In genomic region chr10:70829543-70829942, GRCh38 we compare ENCODE assay signal across 22 cellular contexts. TPM values are rescaled to one million over a fixed set of nuclear protein-coding genes. Genes with fewer than 3 reads are reported as not detected.
DNase-seq lines count a peak whose midpoint lies in the region; ATAC-seq and TF ChIP-seq lines count a peak whose summit lies in the region.
"Had no signal": no experiment of that assay in that cellular context is flagged by ENCODE, and none has a peak within 500 bp of the region (broad histone marks: within the 10 kb centered on the region; RNA-seq: fewer than 3 reads in every experiment).

No MANE protein-coding gene starts in this region.

- H3K27me3 Mint-ChIP-seq in stimulated activated memory B cell treated with anti-CD40 and anti-IgM and Interleukin-4, amounts not matched to agents 10 μg/mL and 1 μg/mL and 100 μg/mL, for 72 hours = no peaks in the 10 kb centered on the region
- H3K27me3 Mint-ChIP-seq: activated naive CD8-positive, alpha-beta T cell treated with anti-CD3 and anti-CD28 coated beads for 36 hours; brain had no signal

- peaks cover 60% of the 10 kb centered on the region for H3K4me1 Mint-ChIP-seq in stimulated activated memory B cell treated with anti-CD40 and anti-IgM and Interleukin-4, amounts not matched to agents 10 μg/mL and 1 μg/mL and 100 μg/mL, for 72 hours

- peaks cover 0 to 9% (median 4%) of the 10 kb centered on the region in 4 donors for H3K36me3 ChIP-seq in liver (ENCODE audit: control insufficient read depth in 4 of 4, insufficient read depth in 3 of 4, low read depth in 1 of 4, low read length in 3 of 4)
- H3K36me3 ChIP-seq: thyroid gland had no signal

- peaks cover 44% of the 10 kb centered on the region for H3K36me3 Mint-ChIP-seq in stimulated activated memory B cell treated with anti-CD40 and anti-IgM and Interleukin-4, amounts not matched to agents 10 μg/mL and 1 μg/mL and 100 μg/mL, for 72 hours

- H3K9me3 ChIP-seq in liver (ENCODE audit: control insufficient read depth in 4 of 4, low read length in 3 of 4) = no peaks in the 10 kb centered on the region
- H3K9me3 ChIP-seq: esophagus muscularis mucosa, MG63, thyroid gland had no signal

- H3K4me1 ChIP-seq in liver (ENCODE audit: control insufficient read depth in 4 of 4, insufficient read depth in 4 of 4, low read length in 3 of 4) = peaks cover 3 to 15% (median 10%) of the 10 kb centered on the region in 4 donors

- H3K27ac Mint-ChIP-seq in stimulated activated memory B cell treated with anti-CD40 and anti-IgM and Interleukin-4, amounts not matched to agents 10 μg/mL and 1 μg/mL and 100 μg/mL, for 72 hours = peak overlapping the region; percentile 64
- H3K27ac Mint-ChIP-seq: activated naive CD8-positive, alpha-beta T cell treated with anti-CD3 and anti-CD28 coated beads for 36 hours; CD8-positive, alpha-beta T cell had no signal

- no peaks in the 10 kb centered on the region for H3K27me3 ChIP-seq in liver (ENCODE audit: control insufficient read depth in 4 of 4, insufficient read depth in 4 of 4, low read length in 3 of 4)
- H3K27me3 ChIP-seq: esophagus muscularis mucosa, MG63, thyroid gland had no signal

- no peak overlapping the region for H3K4me3 ChIP-seq in fibroblast of villous mesenchyme (ENCODE audit: low read depth, low read length)
- no peak overlapping the region for H3K4me3 ChIP-seq in liver (ENCODE audit: low read depth in 1 of 3, low read length in 3 of 3)
- H3K4me3 ChIP-seq: esophagus muscularis mucosa, MG63, thyroid gland had no signal

- TF ChIP-seq CTCF in VCaP (conservative IDR thresholded peaks at IDR 0.05) = no peak
- no peak for TF ChIP-seq CTCF in fibroblast of villous mesenchyme (IDR thresholded peaks at IDR 0.05; ENCODE audit: insufficient read depth, low read depth, low read length)
- no peak for TF ChIP-seq CTCF in liver (IDR thresholded peaks at IDR 0.05; ENCODE audit: low read depth, low read length, missing input control)

- ATAC-seq in stimulated activated memory B cell treated with anti-CD40 and anti-IgM and Interleukin-4, amounts not matched to agents 10 μg/mL and 1 μg/mL and 100 μg/mL, for 72 hours = peak; percentile 70
- no peak for ATAC-seq in HG02981 (IDR thresholded peaks at IDR 0.05; ENCODE audit: unreplicated experiment)
- ATAC-seq: CD8-positive, alpha-beta T cell; SK-N-SH treated with all-trans-retinoic acid at 6 μM for 48 hours had no signal

- TF ChIP-seq RAD21 in liver (IDR thresholded peaks at IDR 0.05) = no peak

- DNase-seq in fibroblast of villous mesenchyme (ENCODE audit: low read depth) (peak; percentile 20), HuH-7.5 (ENCODE audit: low spot score) (no peak), DMS53 treated with DMSO at 0.1 percent for 48 hours (lab: John Stamatoyannopoulos, UW; ENCODE audit: unreplicated experiment) (no peak)
- DNase-seq: activated naive CD8-positive, alpha-beta T cell treated with anti-CD3 and anti-CD28 coated beads for 36 hours; CD8-positive, alpha-beta T cell; H9; MG63; NCI-H1436; NCI-H2171; NCI-H774; stimulated activated CD4-positive, alpha-beta T cell treated with anti-CD3 and anti-CD28 coated beads, Interleukin-15, amount 100 ng/mL, for 24 hours; T-helper 9 cell; thyroid gland had no signal

- peak overlapping the region; percentile 10 for H3K4me3 Mint-ChIP-seq in stimulated activated memory B cell treated with anti-CD40 and anti-IgM and Interleukin-4, amounts not matched to agents 10 μg/mL and 1 μg/mL and 100 μg/mL, for 72 hours
- H3K4me3 Mint-ChIP-seq: activated naive CD8-positive, alpha-beta T cell treated with anti-CD3 and anti-CD28 coated beads for 36 hours; CD8-positive, alpha-beta T cell; H9 had no signal

- peak overlapping the region; percentile 48 for H3K27ac ChIP-seq in VCaP
- no peak overlapping the region for H3K27ac ChIP-seq in liver (ENCODE audit: low read depth in 1 of 2, low read length in 2 of 2)
- H3K27ac ChIP-seq: esophagus muscularis mucosa, thyroid gland had no signal

- WGBS in liver = 39% methylated on average over 5 of the region's 5 CpGs

- H3K9me3 Mint-ChIP-seq in stimulated activated memory B cell treated with anti-CD40 and anti-IgM and Interleukin-4, amounts not matched to agents 10 μg/mL and 1 μg/mL and 100 μg/mL, for 72 hours = no peaks in the 10 kb centered on the region
- H3K9me3 Mint-ChIP-seq: activated naive CD8-positive, alpha-beta T cell treated with anti-CD3 and anti-CD28 coated beads for 36 hours; brain; CD8-positive, alpha-beta T cell; H9 had no signal

- H3K9ac ChIP-seq in liver (ENCODE audit: low read depth in 1 of 2, low read length in 2 of 2) = no peak overlapping the region

TF ChIP-seq in liver, 16 proteins besides CTCF, POLR2A, EP300 and RAD21:
- TF ChIP-seq, protein P1, sequence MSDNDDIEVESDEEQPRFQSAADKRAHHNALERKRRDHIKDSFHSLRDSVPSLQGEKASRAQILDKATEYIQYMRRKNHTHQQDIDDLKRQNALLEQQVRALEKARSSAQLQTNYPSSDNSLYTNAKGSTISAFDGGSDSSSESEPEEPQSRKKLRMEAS (IDR thresholded peaks at IDR 0.05) = no peak
- TF ChIP-seq YY1 (IDR thresholded peaks at IDR 0.05) (peak; percentile 17), JUND (IDR thresholded peaks at IDR 0.05) (no peak), GABPA (IDR thresholded peaks at IDR 0.05 in 1 of 2, conservative IDR thresholded peaks at IDR 0.05 in 1 of 2) (no peak), FOXA1 (IDR thresholded peaks at IDR 0.05) (no peak), SP1 (IDR thresholded peaks at IDR 0.05) (no peak), EGR1 (IDR thresholded peaks at IDR 0.05; ENCODE audit: low read depth in 2 of 2) (no peak), HNF4G (IDR thresholded peaks at IDR 0.05) (no peak), FOXA2 (IDR thresholded peaks at IDR 0.05) (no peak), NR2F2 (IDR thresholded peaks at IDR 0.05) (no peak), HNF4A (conservative IDR thresholded peaks at IDR 0.05) (peak; percentile 34 to 67), ATF3 (IDR thresholded peaks at IDR 0.05) (no peak), REST (IDR thresholded peaks at IDR 0.05) (no peak), TAF1 (conservative IDR thresholded peaks at IDR 0.05) (no peak), RXRA (IDR thresholded peaks at IDR 0.05) (peak; percentile 39 to 47)
- TF ChIP-seq, protein P2, sequence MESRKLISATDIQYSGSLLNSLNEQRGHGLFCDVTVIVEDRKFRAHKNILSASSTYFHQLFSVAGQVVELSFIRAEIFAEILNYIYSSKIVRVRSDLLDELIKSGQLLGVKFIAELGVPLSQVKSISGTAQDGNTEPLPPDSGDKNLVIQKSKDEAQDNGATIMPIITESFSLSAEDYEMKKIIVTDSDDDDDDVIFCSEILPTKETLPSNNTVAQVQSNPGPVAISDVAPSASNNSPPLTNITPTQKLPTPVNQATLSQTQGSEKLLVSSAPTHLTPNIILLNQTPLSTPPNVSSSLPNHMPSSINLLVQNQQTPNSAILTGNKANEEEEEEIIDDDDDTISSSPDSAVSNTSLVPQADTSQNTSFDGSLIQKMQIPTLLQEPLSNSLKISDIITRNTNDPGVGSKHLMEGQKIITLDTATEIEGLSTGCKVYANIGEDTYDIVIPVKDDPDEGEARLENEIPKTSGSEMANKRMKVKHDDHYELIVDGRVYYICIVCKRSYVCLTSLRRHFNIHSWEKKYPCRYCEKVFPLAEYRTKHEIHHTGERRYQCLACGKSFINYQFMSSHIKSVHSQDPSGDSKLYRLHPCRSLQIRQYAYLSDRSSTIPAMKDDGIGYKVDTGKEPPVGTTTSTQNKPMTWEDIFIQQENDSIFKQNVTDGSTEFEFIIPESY (IDR thresholded peaks at IDR 0.05) = no peak

RNA-seq across cellular contexts. Expression of gene SGPL1, which starts 13.8 kb away (rescaled TPM):
- total RNA-seq in fibroblast of villous mesenchyme (50.9 and 54.4 TPM in 2 replicates), liver (10 to 100 TPM; 20.5 to 37.1 TPM)
- polyA plus RNA-seq in liver = 10 to 100 TPM; 11.8 to 13.1 TPM

RNA-seq across cellular contexts. Expression of gene TBATA, which starts 44.4 kb away (rescaled TPM):
- total RNA-seq in fibroblast of villous mesenchyme (not detected in 2 replicates), liver (not detected)
- polyA plus RNA-seq in liver = not detected
- total RNA-seq: activated naive CD8-positive, alpha-beta T cell treated with anti-CD3 and anti-CD28 coated beads for 36 hours; CD8-positive, alpha-beta T cell; dermis microvascular lymphatic vessel endothelial cell; esophagus muscularis mucosa; H9; thyroid gland had no signal
- polyA plus RNA-seq: neural cell had no signal

RNA-seq across cellular contexts. Expression of gene PCBD1, which starts 58.8 kb away (rescaled TPM):
- total RNA-seq in fibroblast of villous mesenchyme (24.2 and 26.8 TPM in 2 replicates), liver (10 to 100 TPM; 72.0 to 99.8 TPM)
- 100 to 1,000 TPM; 243 to 458 TPM for polyA plus RNA-seq in liver
